Comparison of ENCODE assay signal across 8 cellular contexts in the genomic region with DNA sequence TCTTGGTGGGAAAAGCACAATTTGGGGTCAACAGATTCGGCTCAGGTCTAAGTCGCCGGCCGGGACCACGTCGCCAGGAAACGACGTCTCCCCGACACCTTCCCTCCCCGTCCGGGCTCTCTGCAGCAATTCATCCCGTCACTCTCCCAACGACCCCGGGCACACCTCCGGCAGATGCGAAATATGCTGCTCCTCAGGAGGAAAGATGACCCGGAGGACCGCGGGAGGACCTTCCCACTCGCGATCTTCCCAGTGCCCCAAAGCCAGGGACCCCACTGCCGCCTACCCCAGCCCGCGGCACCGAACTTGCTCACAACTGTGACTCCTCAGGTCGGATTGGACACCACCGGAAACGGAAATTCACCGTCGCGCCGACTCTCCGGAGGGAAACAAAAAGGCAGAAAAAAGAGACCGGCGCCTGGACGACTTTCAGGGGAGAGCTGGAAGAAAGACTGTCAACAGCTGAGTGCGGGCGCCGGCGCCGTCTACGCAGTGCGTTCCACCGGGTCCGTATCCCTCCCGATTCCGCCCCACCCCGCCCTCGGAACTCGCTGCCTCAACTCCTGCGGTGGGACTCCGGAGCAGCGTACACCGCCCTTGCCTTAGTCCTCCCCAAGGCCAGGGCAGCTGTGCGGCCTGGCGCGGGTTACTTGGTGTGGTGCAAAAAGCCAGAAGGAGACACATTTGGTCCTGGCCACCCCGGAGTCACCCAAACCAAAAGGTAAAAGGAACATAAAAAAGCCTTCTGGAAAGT. TPM values are rescaled to one million over a fixed set of nuclear protein-coding genes. Genes with fewer than 3 reads are reported as not detected.
DNase-seq lines count a peak whose midpoint lies in the region; ATAC-seq and TF ChIP-seq lines count a peak whose summit lies in the region.

No MANE protein-coding gene starts in this region.

- ATAC-seq in GM18873 (IDR thresholded peaks at IDR 0.05; ENCODE audit: low FRiP score, unreplicated experiment), result peak; percentile 77
- ATAC-seq in HG03135 (IDR thresholded peaks at IDR 0.05; ENCODE audit: unreplicated experiment), result peak; percentile 87

- WGBS in spleen, 5 donors, result 0 to 1% (median 0%) methylated on average over 48 to 58 of the region's 58 CpGs

- POLR2A ChIA-PET in AG04449 (lab: Yijun Ruan, JAX), result interaction anchor here (0.6 to 4.3 kb wide), 5 partner anchors 13 to 446 kb away, joined by 3 to 28 read pairs (median 4); partner anchors contain the start of gene SEC24C

- intact Hi-C loops in spleen (cut with DNase I; ENCODE audit: low total_unique reads), result no loop called here

- no peak for DNase-seq in AG04449 (ENCODE audit: low read depth, low spot score)
- peak; percentile 77 for DNase-seq in NCI-H2227 treated with DMSO at 0.1 percent for 48 hours (lab: John Stamatoyannopoulos, UW)
- peak; percentile 68 to 88 (median 79) for DNase-seq in activated CD4-positive, CD25-positive, alpha-beta regulatory T cell (lab: John Stamatoyannopoulos, UW)
- DNase-seq in caudate nucleus (lab: John Stamatoyannopoulos, UW), result peak in 59 of 61 donors; percentile 37 to 94 (median 87)
- peak; percentile 98 for DNase-seq in inferior parietal cortex (ENCODE audit: extremely low spot score)
- peak; percentile 95 for DNase-seq in spleen

- CTCF ChIA-PET in AG04449 (lab: Yijun Ruan, JAX), result interaction anchor here (0.6 to 1.6 kb wide), 3 partner anchors 12 to 201 kb away, joined by 3 to 6 read pairs (median 3); no protein-coding TSS in a partner anchor

- H3K9me3 ChIP-seq in spleen, result no peaks in the 10 kb centered on the region

- no peak for TF ChIP-seq POLR2A in spleen (IDR thresholded peaks at IDR 0.05)

- H3K27ac ChIP-seq in caudate nucleus (ENCODE audit: low read depth, low read length) (peak overlapping the region; percentile 84), spleen (peak overlapping the region; percentile 86 to 95 (median 92))

- peaks cover 0 to 71% (median 42%) of the 10 kb centered on the region in 6 donors for H3K36me3 ChIP-seq in spleen

- no peaks in the 10 kb centered on the region for H3K27me3 ChIP-seq in spleen (replicated peaks in 1 of 7)

- H3K4me1 ChIP-seq in spleen, result peaks cover 13 to 61% (median 38%) of the 10 kb centered on the region in 6 donors

- peak overlapping the region; percentile 94 for H3K4me3 ChIP-seq in AG04449 (ENCODE audit: low read depth, low read length)
- H3K4me3 ChIP-seq in spleen, result peak overlapping the region; percentile 64 to 96 (median 80)

- no peak for TF ChIP-seq CTCF in AG04449 (IDR thresholded peaks at IDR 0.05; ENCODE audit: insufficient read depth, low read length, missing control alignments)
- TF ChIP-seq CTCF in spleen (IDR thresholded peaks at IDR 0.05 in 8 of 11, conservative IDR thresholded peaks at IDR 0.05 in 3 of 11), result no peak

RNA-seq across cellular contexts. Expression of gene SEC24C, which starts 13.8 kb away (rescaled TPM):
- 10 to 100 TPM; 61.1 to 75.6 (median 71.6) TPM for total RNA-seq in spleen
- 10 to 100 TPM; 20.4 to 42.3 (median 28.6) TPM for polyA plus RNA-seq in spleen

RNA-seq across cellular contexts. Expression of gene AGAP5, which starts 32.4 kb away (rescaled TPM):
- 10 to 100 TPM in 4 of 7 donors, 1 to 10 TPM in 3; 5.4 to 15.7 (median 10.7) TPM for total RNA-seq in spleen
- 1 to 10 TPM; 2.6 to 5.8 (median 5.4) TPM for polyA plus RNA-seq in spleen

RNA-seq across cellular contexts. Expression of gene CHCHD1, which starts 51.5 kb away (rescaled TPM):
- total RNA-seq in spleen, result 10 to 100 TPM; 14.6 to 31.6 (median 18.3) TPM
- polyA plus RNA-seq in spleen, result 10 to 100 TPM; 57.9 to 75.9 (median 73.1) TPM

RNA-seq across cellular contexts. Expression of gene ZSWIM8, which starts 55.1 kb away (rescaled TPM):
- total RNA-seq in spleen, result 100 to 1,000 TPM in 6 of 7 donors, 10 to 100 TPM in 1; 97.0 to 141 (median 129) TPM
- polyA plus RNA-seq in spleen, result 100 to 1,000 TPM in 2 of 3 donors, 10 to 100 TPM in 1; 51.5 to 109 (median 101) TPM
